In genomic region chr5:89556215-89557009, GRCh38 we compare ENCODE assay signal across 15 cellular contexts.
DNase-seq lines count a peak whose midpoint lies in the region; ATAC-seq and TF ChIP-seq lines count a peak whose summit lies in the region.
"Had no signal": no experiment of that assay in that cellular context is flagged by ENCODE, and none has a peak within 500 bp of the region (broad histone marks: within the 10 kb centered on the region; RNA-seq: fewer than 3 reads in every experiment).

No MANE protein-coding gene starts in this region.

- no peaks in the 10 kb centered on the region for H3K9me3 ChIP-seq in osteoblast (ENCODE audit: low read depth, low read length)
- no peaks in the 10 kb centered on the region for H3K9me3 ChIP-seq in colonic mucosa
- H3K9me3 ChIP-seq: thyroid gland had no signal

- no peaks in the 10 kb centered on the region for H3K36me3 ChIP-seq in osteoblast (ENCODE audit: insufficient read depth, low read length)
- H3K36me3 ChIP-seq in colonic mucosa: no peaks in the 10 kb centered on the region
- H3K36me3 ChIP-seq: thyroid gland had no signal

- TF ChIP-seq CTCF in cardiac fibroblast (IDR thresholded peaks at IDR 0.05; ENCODE audit: low read depth, low read length): no peak
- no peak for TF ChIP-seq CTCF in osteoblast (IDR thresholded peaks at IDR 0.05; ENCODE audit: extremely low read depth, low read depth, low read length)
- no peak for TF ChIP-seq CTCF in colonic mucosa (IDR thresholded peaks at IDR 0.05)

- H4K20me1 ChIP-seq in osteoblast (ENCODE audit: insufficient read depth, low read length): no peaks in the 10 kb centered on the region

- no peak overlapping the region for H2AFZ ChIP-seq in osteoblast (ENCODE audit: low read length)

- DNase-seq in DMS53 treated with DMSO at 0.1 percent for 48 hours (lab: John Stamatoyannopoulos, UW; ENCODE audit: unreplicated experiment) (peak; percentile 74), NCI-H226 (peak; percentile 63), cardiac fibroblast (ENCODE audit: low read depth in 2 of 2) (peak; percentile 34 to 94), osteoblast (ENCODE audit: insufficient read length, low spot score, missing footprints) (peak; percentile 73), DMS 273 (lab: John Stamatoyannopoulos, UW; ENCODE audit: unreplicated experiment) (no peak), colonic mucosa (no peak)
- no peak for DNase-seq in activated CD8-positive, alpha-beta memory T cell treated with anti-CD3 and anti-CD28 coated beads, Interleukin-2, amount 50 U/mL, for 4 hours
- DNase-seq: activated CD4-positive, alpha-beta T cell treated with anti-CD3 and anti-CD28 coated beads for 36 hours; activated naive CD4-positive, alpha-beta T cell treated with anti-CD3 and anti-CD28 coated beads, Interleukin-2, amount 10 ng/mL, durations not matched to agents 7 days and 5 days; DMS79; endodermal cell; islet precursor cell; NCI-H2081; thyroid gland had no signal

- intact Hi-C loops in colonic mucosa (cut with DNase I): no loop called here

- peak overlapping the region; percentile 15 for H3K4me2 ChIP-seq in osteoblast (ENCODE audit: insufficient read depth, low read length)

- H3K4me1 ChIP-seq in osteoblast (ENCODE audit: insufficient read depth, low read length) (peaks cover 10% of the 10 kb centered on the region), colonic mucosa (no peaks in the 10 kb centered on the region)

- H3K79me2 ChIP-seq in osteoblast (ENCODE audit: insufficient read depth, low read length): no peaks in the 10 kb centered on the region

- H3K27me3 ChIP-seq in osteoblast (ENCODE audit: insufficient read depth, low read length) (no peaks in the 10 kb centered on the region), colonic mucosa (no peaks in the 10 kb centered on the region)
- H3K27me3 ChIP-seq: thyroid gland had no signal

- H3K27ac ChIP-seq in osteoblast (ENCODE audit: low read depth, low read length): peak overlapping the region; percentile 43
- no peak overlapping the region for H3K27ac ChIP-seq in colonic mucosa
- H3K27ac ChIP-seq: thyroid gland had no signal

- no peak for ATAC-seq in HG03025 (IDR thresholded peaks at IDR 0.05; ENCODE audit: low FRiP score, unreplicated experiment)
- ATAC-seq: activated CD4-positive, alpha-beta T cell treated with anti-CD3 and anti-CD28 coated beads for 36 hours had no signal

- H3K9ac ChIP-seq in colonic mucosa (ENCODE audit: low read depth in 2 of 2, low read length in 2 of 2): no peak overlapping the region

- H3K4me3 ChIP-seq in cardiac fibroblast (replicated peaks in 1 of 2; ENCODE audit: low read depth in 2 of 2, low read length in 2 of 2): no peak overlapping the region
- no peak overlapping the region for H3K4me3 ChIP-seq in osteoblast (ENCODE audit: insufficient read depth, low read length)
- no peak overlapping the region for H3K4me3 ChIP-seq in colonic mucosa
- H3K4me3 ChIP-seq: thyroid gland had no signal

Comparison
In these comparisons a context has a peak if more than half of its experiments do, and no peak if none do; other contexts are left out.
1. DNase-seq: peak in DMS53 treated with DMSO at 0.1 percent for 48 hours (single experiment), NCI-H226 (single experiment), cardiac fibroblast (2 of 2) and osteoblast (single experiment); none in DMS 273 (single experiment), activated CD8-positive, alpha-beta memory T cell treated with anti-CD3 and anti-CD28 coated beads, Interleukin-2, amount 50 U/mL, for 4 hours (single experiment) and colonic mucosa (single experiment).